In genomic region chr17:58332720-58333395, GRCh38 we compare ENCODE assay signal across 9 cellular contexts. TPM values are rescaled to one million over a fixed set of nuclear protein-coding genes. Genes with fewer than 3 reads are reported as not detected.
A peak's percentile ranks its signal among the peaks of the same experiment; 100 is the strongest.
DNase-seq lines count a peak whose midpoint lies in the region; ATAC-seq and TF ChIP-seq lines count a peak whose summit lies in the region.
"Had no signal": no experiment of that assay in that cellular context is flagged by ENCODE, and none has a peak within 500 bp of the region (broad histone marks: within the 10 kb centered on the region; RNA-seq: fewer than 3 reads in every experiment).

No MANE protein-coding gene starts in this region.

- H2AFZ ChIP-seq in MM.1S (ENCODE audit: low read length): no peak overlapping the region

- no peaks in the 10 kb centered on the region for H3K27me3 ChIP-seq in BLaER1
- no peaks in the 10 kb centered on the region for H3K27me3 ChIP-seq in MM.1S (replicated peaks; ENCODE audit: insufficient read depth, low read length)
- no peaks in the 10 kb centered on the region for H3K27me3 ChIP-seq in neutrophil

- DNase-seq in MM.1S (peak; percentile 26), endothelial cell (ENCODE audit: low spot score) (no peak), NCI-H524 treated with DMSO at 0.1 percent for 48 hours (lab: John Stamatoyannopoulos, UW) (no peak), NCI-H146 (lab: John Stamatoyannopoulos, UW) (no peak)
- DNase-seq in activated naive CD4-positive, alpha-beta T cell treated with anti-CD3 and anti-CD28 coated beads for 36 hours: peak; percentile 81

- H3K27me3 Mint-ChIP-seq in activated naive CD4-positive, alpha-beta T cell treated with anti-CD3 and anti-CD28 coated beads for 36 hours (ENCODE audit: low read depth): peaks cover 14% of the 10 kb centered on the region
- H3K27me3 Mint-ChIP-seq in endothelial cell (ENCODE audit: unreplicated experiment): peaks cover 10% of the 10 kb centered on the region

- H3K9me3 ChIP-seq in BLaER1 (no peaks in the 10 kb centered on the region; the same call in 1 of the 2 replicates), MM.1S (replicated peaks; ENCODE audit: insufficient read depth, low read length) (no peaks in the 10 kb centered on the region), neutrophil (no peaks in the 10 kb centered on the region)

- ATAC-seq in GM19467 (IDR thresholded peaks at IDR 0.05; ENCODE audit: unreplicated experiment): no peak

- H3K79me2 ChIP-seq in MM.1S (ENCODE audit: low read length): peaks cover 73% of the 10 kb centered on the region

- peaks cover 2% of the 10 kb centered on the region for H3K9me3 Mint-ChIP-seq in activated naive CD4-positive, alpha-beta T cell treated with anti-CD3 and anti-CD28 coated beads for 36 hours
- H3K9me3 Mint-ChIP-seq in endothelial cell (ENCODE audit: unreplicated experiment): no peaks in the 10 kb centered on the region

- TF ChIP-seq CTCF in MM.1S (IDR thresholded peaks at IDR 0.05; ENCODE audit: low read length) (no peak), neutrophil (IDR thresholded peaks at IDR 0.05) (no peak), endothelial cell (IDR thresholded peaks at IDR 0.05; ENCODE audit: unreplicated experiment) (no peak)

- H3K36me3 ChIP-seq in BLaER1 (peaks cover 25% of the 10 kb centered on the region), MM.1S (replicated peaks; ENCODE audit: insufficient read depth, low read length) (peaks cover 16% of the 10 kb centered on the region), neutrophil (peaks cover 20% of the 10 kb centered on the region)

- peak overlapping the region; percentile 96 for H3K4me3 ChIP-seq in BLaER1
- H3K4me3 ChIP-seq in MM.1S (ENCODE audit: low read length): peak overlapping the region; percentile 100
- H3K4me3 ChIP-seq in neutrophil (ENCODE audit: low read depth in 1 of 2, low read length in 1 of 2): peak overlapping the region; percentile 86 to 95

- H3K36me3 Mint-ChIP-seq in activated naive CD4-positive, alpha-beta T cell treated with anti-CD3 and anti-CD28 coated beads for 36 hours (ENCODE audit: low read depth): peaks cover 70% of the 10 kb centered on the region
- H3K36me3 Mint-ChIP-seq in endothelial cell (ENCODE audit: low read depth, unreplicated experiment): no peaks in the 10 kb centered on the region

- H3K27ac ChIP-seq in BLaER1: peak overlapping the region; percentile 100
- H3K27ac ChIP-seq in MM.1S (ENCODE audit: low read length): peak overlapping the region; percentile 100
- H3K27ac ChIP-seq in neutrophil: peak overlapping the region; percentile 100

- intact Hi-C loops in activated naive CD4-positive, alpha-beta T cell treated with anti-CD3 and anti-CD28 coated beads for 36 hours (cut with micrococcal nuclease): loop anchor here (2.0 to 10.0 kb wide), 4 partner anchors 326 to 1432 kb away; partner anchors contain the start of gene SRSF1

- H3K4me1 ChIP-seq in BLaER1 (peaks cover 43% of the 10 kb centered on the region), MM.1S (ENCODE audit: low read length) (peaks cover 76% of the 10 kb centered on the region), neutrophil (ENCODE audit: control insufficient read depth in 1 of 2, insufficient read depth in 1 of 2, low read depth in 1 of 2, low read length in 1 of 2) (peaks cover 81 to 84% of the 10 kb centered on the region in 2 experiments)

- H3K4me2 ChIP-seq in BLaER1 (peak overlapping the region; percentile 96), MM.1S (ENCODE audit: low read depth, low read length) (peak overlapping the region; percentile 98)

- peaks cover 98% of the 10 kb centered on the region for H3F3A ChIP-seq in MM.1S (ENCODE audit: insufficient read depth, low read length)

- H3K4me1 Mint-ChIP-seq in activated naive CD4-positive, alpha-beta T cell treated with anti-CD3 and anti-CD28 coated beads for 36 hours (ENCODE audit: low read depth): peaks cover 27% of the 10 kb centered on the region
- H3K4me1 Mint-ChIP-seq in endothelial cell (ENCODE audit: unreplicated experiment): peaks cover 27% of the 10 kb centered on the region

- no peaks in the 10 kb centered on the region for H3K9me2 ChIP-seq in MM.1S (replicated peaks; ENCODE audit: insufficient read depth, low read length)

- peak overlapping the region; percentile 99 for H3K27ac Mint-ChIP-seq in activated naive CD4-positive, alpha-beta T cell treated with anti-CD3 and anti-CD28 coated beads for 36 hours
- no peak overlapping the region for H3K27ac Mint-ChIP-seq in endothelial cell (ENCODE audit: unreplicated experiment)

- H4K20me1 ChIP-seq in BLaER1 (peaks cover 43% of the 10 kb centered on the region), MM.1S (ENCODE audit: insufficient read depth, low read length) (peaks cover 17% of the 10 kb centered on the region; the same call in 1 of the 2 replicates)

- H3K9ac ChIP-seq in BLaER1: peak overlapping the region; percentile 100
- H3K9ac ChIP-seq in MM.1S (ENCODE audit: low read length): peak overlapping the region; percentile 99

- CTCF ChIA-PET in activated naive CD4-positive, alpha-beta T cell treated with anti-CD3 and anti-CD28 coated beads for 36 hours (lab: Charles Lee): interaction anchor here (1.4 to 7.2 kb wide), 3 partner anchors 9 to 15 kb away, joined by 4 to 108 read pairs (median 5); no protein-coding TSS in a partner anchor

- H3K4me3 Mint-ChIP-seq in activated naive CD4-positive, alpha-beta T cell treated with anti-CD3 and anti-CD28 coated beads for 36 hours: peak overlapping the region; percentile 92
- H3K4me3 Mint-ChIP-seq in endothelial cell (ENCODE audit: unreplicated experiment): no peak overlapping the region

RNA-seq across cellular contexts. Expression of gene TSPOAP1, which starts 4.3 kb away (rescaled TPM):
- total RNA-seq in activated naive CD4-positive, alpha-beta T cell treated with anti-CD3 and anti-CD28 coated beads for 36 hours: 10 to 100 TPM; 18.5 to 20.0 TPM
- total RNA-seq in endothelial cell (ENCODE audit: unreplicated experiment): 1.3 TPM
- total RNA-seq: H4 had no signal

RNA-seq across cellular contexts. Expression of gene SUPT4H1, which starts 19.1 kb away (rescaled TPM):
- total RNA-seq in activated naive CD4-positive, alpha-beta T cell treated with anti-CD3 and anti-CD28 coated beads for 36 hours: 10 to 100 TPM; 76.6 to 76.9 TPM
- total RNA-seq in endothelial cell (ENCODE audit: unreplicated experiment): 150 TPM

RNA-seq across cellular contexts. Expression of gene MPO, which starts 52.1 kb away (rescaled TPM):
- not detected for total RNA-seq in activated naive CD4-positive, alpha-beta T cell treated with anti-CD3 and anti-CD28 coated beads for 36 hours
- total RNA-seq in endothelial cell (ENCODE audit: unreplicated experiment): not detected
- total RNA-seq: H4 had no signal

Comparison
In these comparisons a context has a peak if more than half of its experiments do, and no peak if none do; other contexts are left out.
1. DNase-seq: peak in MM.1S (single experiment) and activated naive CD4-positive, alpha-beta T cell treated with anti-CD3 and anti-CD28 coated beads for 36 hours (single experiment); none in endothelial cell (single experiment), NCI-H524 treated with DMSO at 0.1 percent for 48 hours (single experiment) and NCI-H146 (single experiment).
2. Peak in every context shown above with its lines, with median percentiles within 50 percentile points of each other: H3K27ac ChIP-seq and H3K4me3 ChIP-seq.